8 cellular contexts compared by ENCODE assay signal in the genomic region with DNA sequence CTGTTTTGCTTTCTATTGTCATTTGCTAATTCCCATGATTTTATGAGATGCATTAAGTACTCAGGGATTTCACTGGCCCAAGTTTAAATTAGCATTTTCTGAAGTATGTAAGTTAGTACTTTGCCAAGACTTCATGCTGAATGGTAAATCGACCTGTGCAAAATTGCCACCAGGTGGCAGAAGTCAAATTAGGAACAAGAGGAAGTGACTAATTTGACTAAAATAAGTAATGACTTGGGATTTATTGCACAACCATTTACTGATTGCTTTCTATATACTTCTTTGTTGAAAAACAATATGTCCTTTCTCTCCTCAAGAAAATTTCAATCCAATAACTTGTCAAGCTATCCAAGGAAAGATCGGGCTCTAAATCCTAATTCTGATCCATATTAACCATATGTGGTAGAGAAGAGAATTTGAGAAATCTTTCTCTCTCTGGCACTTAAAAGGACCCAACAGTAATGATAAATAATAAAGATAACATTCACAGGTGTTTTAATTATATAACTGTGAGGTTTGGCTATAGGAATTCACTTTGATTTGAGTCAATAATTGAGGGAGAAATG.
A peak's percentile ranks its signal among the peaks of the same experiment; 100 is the strongest.
DNase-seq lines count a peak whose midpoint lies in the region; ATAC-seq and TF ChIP-seq lines count a peak whose summit lies in the region.

No MANE protein-coding gene starts in this region.

- H3K36me3 ChIP-seq in spleen: no peaks in the 10 kb centered on the region

- DNase-seq in Ammon's horn (ENCODE audit: low spot score) (peak; percentile 8), HS-5 (ENCODE audit: low read depth) (peak; percentile 44), SHP77 treated with DMSO at 0.1 percent for 48 hours (lab: John Stamatoyannopoulos, UW) (peak; percentile 33), fibroblast of pulmonary artery (ENCODE audit: low read depth) (peak; percentile 21), spleen (no peak), NCI-H774 (lab: John Stamatoyannopoulos, UW) (no peak), GOT3 (lab: John Stamatoyannopoulos, UW) (no peak)

- peaks cover 0 to 9% (median 7%) of the 10 kb centered on the region in 8 donors for H3K9me3 ChIP-seq in spleen

- 43 to 51% (median 45%) methylated on average over 2 of the region's 2 CpGs for WGBS in spleen, 5 donors

- ATAC-seq in GM18505 (IDR thresholded peaks at IDR 0.05; ENCODE audit: unreplicated experiment): peak; percentile 62

- no peak overlapping the region for H3K4me3 ChIP-seq in fibroblast of pulmonary artery (replicated peaks; ENCODE audit: low read depth, low read length)
- no peak overlapping the region for H3K4me3 ChIP-seq in spleen

- TF ChIP-seq POLR2A in GM18505 (IDR thresholded peaks at IDR 0.05; ENCODE audit: borderline replicate concordance, extremely low read depth, insufficient read depth, insufficient read length): no peak
- TF ChIP-seq POLR2A in spleen (IDR thresholded peaks at IDR 0.05): no peak

- H3K4me1 ChIP-seq in spleen: no peaks in the 10 kb centered on the region

- H3K27me3 ChIP-seq in spleen (replicated peaks in 1 of 7): no peaks in the 10 kb centered on the region

- intact Hi-C loops in spleen (cut with DNase I; ENCODE audit: low total_unique reads): no loop called here

- TF ChIP-seq CTCF in fibroblast of pulmonary artery (IDR thresholded peaks at IDR 0.05; ENCODE audit: low read length, missing control alignments) (no peak), spleen (IDR thresholded peaks at IDR 0.05 in 8 of 11, conservative IDR thresholded peaks at IDR 0.05 in 3 of 11) (peak in 6 of 11 experiments; percentile 26 to 47 (median 38))

- no peak overlapping the region for H3K27ac ChIP-seq in spleen

Comparison
In these comparisons a context has a peak if more than half of its experiments do, and no peak if none do; other contexts are left out.
1. DNase-seq: peak in Ammon's horn (single experiment), HS-5 (single experiment), SHP77 treated with DMSO at 0.1 percent for 48 hours (single experiment) and fibroblast of pulmonary artery (single experiment); none in spleen (single experiment), NCI-H774 (single experiment) and GOT3 (single experiment).